ENCODE assay signal across 13 cellular contexts in the genomic region with DNA sequence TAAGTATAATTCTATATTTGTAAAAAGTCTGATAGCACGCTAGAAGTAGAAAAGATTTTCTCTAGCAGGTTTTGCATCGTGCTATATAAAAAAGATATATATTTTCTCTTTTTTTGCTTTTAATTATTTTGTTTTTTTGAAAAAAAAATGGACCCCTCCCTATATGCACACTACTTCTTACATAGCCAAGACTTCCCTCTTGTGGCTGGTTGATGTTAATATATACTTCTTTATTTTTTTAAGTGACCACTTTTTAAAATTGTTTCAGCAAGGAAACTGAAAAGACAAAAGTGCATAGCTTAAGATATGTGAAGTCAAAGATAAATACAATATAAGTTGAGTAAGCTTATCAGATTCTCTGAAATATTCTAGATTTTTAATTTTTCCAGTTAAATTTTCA.
DNase-seq lines count a peak whose midpoint lies in the region; ATAC-seq, FAIRE-seq and TF ChIP-seq lines count a peak whose summit lies in the region.
"Had no signal": no experiment of that assay in that cellular context is flagged by ENCODE, and none has a peak within 500 bp of the region (broad histone marks: within the 10 kb centered on the region; RNA-seq: fewer than 3 reads in every experiment).

No MANE protein-coding gene starts in this region.

- no peaks in the 10 kb centered on the region for H3F3A ChIP-seq in SK-N-SH (replicated peaks; ENCODE audit: insufficient read depth)

- no peaks in the 10 kb centered on the region for H3K36me3 Mint-ChIP-seq in activated naive CD4-positive, alpha-beta T cell treated with anti-CD3 and anti-CD28 coated beads, Interleukin-2, amount 50 U/mL, for 72 hours

- H3K9ac ChIP-seq in IMR-90 (ENCODE audit: low read depth, low read length) (no peak overlapping the region), SK-N-SH (no peak overlapping the region)

- H3K9me3 ChIP-seq in IMR-90 (ENCODE audit: control insufficient read depth, insufficient read depth, low read length) (no peaks in the 10 kb centered on the region), SK-N-SH (no peaks in the 10 kb centered on the region)
- H3K9me3 ChIP-seq: HAP-1, SJCRH30, uterus had no signal

- intact Hi-C loops in IMR-90 (cut with micrococcal nuclease): loop anchor here (10.0 kb wide), 1 partner anchor 1336 kb away; no protein-coding TSS in a partner anchor

- DNase-seq in GM10248 (ENCODE audit: extremely low spot score): no peak
- DNase-seq in IMR-90: peak; percentile 2
- peak; percentile 25 for DNase-seq in SK-N-SH
- DNase-seq in activated naive CD4-positive, alpha-beta T cell treated with Interleukin-2 at 50 U/mL for 16 hours: no peak
- DNase-seq in activated naive CD4-positive, alpha-beta T cell treated with anti-CD3 and anti-CD28 coated beads, Interleukin-2, amount 50 U/mL, for 72 hours (ENCODE audit: low spot score in 2 of 2): no peak
- DNase-seq: activated T-cell treated with anti-CD3 and anti-CD28 coated beads, Interleukin-2, amount 50 U/mL, for 4 hours; stimulated activated CD4-positive, alpha-beta T cell treated with anti-CD3 and anti-CD28 coated beads, Interleukin-4, amount 100 ng/mL, for 24 hours; uterus had no signal

- TF ChIP-seq RAD21 in IMR-90 (IDR thresholded peaks at IDR 0.05; ENCODE audit: low read length): no peak
- TF ChIP-seq RAD21 in SK-N-SH (IDR thresholded peaks at IDR 0.05; ENCODE audit: low read length): peak; percentile 64

- no peak overlapping the region for H4K5ac ChIP-seq in IMR-90 (ENCODE audit: low read depth, low read length)

- CTCF ChIA-PET in GM10248 (lab: Yijun Ruan, JAX): interaction anchor here (1.2 to 1.9 kb wide), 2 partner anchors 9 to 1336 kb away, joined by 3 to 10 read pairs; no protein-coding TSS in a partner anchor
- CTCF ChIA-PET in IMR-90 (lab: Yijun Ruan, JAX): no interaction called here
- CTCF ChIA-PET in SK-N-SH (lab: Yijun Ruan, JAX): interaction anchor here (0.7 to 1.6 kb wide), 7 partner anchors 10 to 1337 kb away, joined by 3 to 6 read pairs (median 3); no protein-coding TSS in a partner anchor

- ATAC-seq in IMR-90 (ENCODE audit: low read depth) (no peak), GM19467 (IDR thresholded peaks at IDR 0.05; ENCODE audit: unreplicated experiment) (no peak), HG02970 (IDR thresholded peaks at IDR 0.05; ENCODE audit: low FRiP score, unreplicated experiment) (no peak)
- ATAC-seq in activated naive CD4-positive, alpha-beta T cell treated with anti-CD3 and anti-CD28 coated beads, Interleukin-2, amount 50 U/mL, for 72 hours: no peak
- ATAC-seq: activated T-cell treated with anti-CD3 and anti-CD28 coated beads, Interleukin-2, amount 50 U/mL, for 4 hours had no signal

- no peak overlapping the region for H2BK5ac ChIP-seq in IMR-90 (ENCODE audit: low read depth, low read length, poor library complexity, severe bottlenecking)

- H2AK9ac ChIP-seq in IMR-90 (replicated peaks; ENCODE audit: low read depth, low read length, poor library complexity): no peak overlapping the region

- no peak for TF ChIP-seq EP300 in SK-N-SH (IDR thresholded peaks at IDR 0.05; ENCODE audit: borderline replicate concordance in 1 of 2, low read depth in 1 of 2, low read length in 1 of 2)

- no peak overlapping the region for H3K18ac ChIP-seq in IMR-90 (ENCODE audit: low read depth, low read length)

- no peak overlapping the region for H3K56ac ChIP-seq in IMR-90 (ENCODE audit: extremely low read depth, insufficient read depth, low read length)

- no peak overlapping the region for H4K91ac ChIP-seq in IMR-90 (ENCODE audit: insufficient read depth, low read depth, low read length)

- H3K27ac ChIP-seq in IMR-90 (ENCODE audit: insufficient read depth, low read length) (no peak overlapping the region), SK-N-SH (ENCODE audit: low read depth in 2 of 2, low read length in 1 of 2) (no peak overlapping the region)
- H3K27ac ChIP-seq: SJCRH30, uterus had no signal

- no peak overlapping the region for H4K8ac ChIP-seq in IMR-90 (ENCODE audit: low read depth in 2 of 2, low read length in 2 of 2)

- H3K4me1 ChIP-seq in IMR-90 (ENCODE audit: control insufficient read depth, insufficient read depth, low read length) (no peaks in the 10 kb centered on the region), SK-N-SH (ENCODE audit: control insufficient read depth in 1 of 2, insufficient read depth in 2 of 2, low read depth in 1 of 2, low read length in 1 of 2) (no peaks in the 10 kb centered on the region; a peak in 1 of 4 replicates)
- H3K4me1 ChIP-seq: HAP-1, SJCRH30, uterus had no signal

- FAIRE-seq in islet of Langerhans (lab: Jason Lieb, UNC): peak; percentile 33

- H3K23ac ChIP-seq in IMR-90 (ENCODE audit: low read depth, low read length): no peak overlapping the region

- TF ChIP-seq CTCF in GM10248 (IDR thresholded peaks at IDR 0.05; ENCODE audit: control extremely low read depth, extremely low read depth, low read depth, missing control alignments) (peak; percentile 18), IMR-90 (conservative IDR thresholded peaks at IDR 0.05; ENCODE audit: low read depth, low read length) (peak; percentile 20; the same call in 1 of the 2 replicates), SK-N-SH (IDR thresholded peaks at IDR 0.05) (peak; percentile 45)

- no peak overlapping the region for H3K4me2 ChIP-seq in IMR-90 (ENCODE audit: low read depth, low read length)
- H3K4me2 ChIP-seq in SK-N-SH: no peak overlapping the region

- no peaks in the 10 kb centered on the region for H3K9me2 ChIP-seq in SK-N-SH

- H3K79me1 ChIP-seq in IMR-90 (ENCODE audit: low read depth in 1 of 2, low read length in 2 of 2): no peaks in the 10 kb centered on the region

- no peaks in the 10 kb centered on the region for H3K36me3 ChIP-seq in IMR-90 (ENCODE audit: control insufficient read depth, insufficient read depth, low read length)
- H3K36me3 ChIP-seq in SK-N-SH (replicated peaks in 1 of 2; ENCODE audit: control insufficient read depth in 1 of 2, insufficient read depth in 2 of 2, low read length in 1 of 2): no peaks in the 10 kb centered on the region
- H3K36me3 ChIP-seq: HAP-1, SJCRH30, uterus had no signal

- no peak overlapping the region for H2AFZ ChIP-seq in IMR-90 (replicated peaks; ENCODE audit: low read length, poor library complexity)
- no peak overlapping the region for H2AFZ ChIP-seq in SK-N-SH (ENCODE audit: low read depth)

- H3K27me3 ChIP-seq in IMR-90 (ENCODE audit: control insufficient read depth, insufficient read depth, low read length) (no peaks in the 10 kb centered on the region), SK-N-SH (ENCODE audit: insufficient read depth) (no peaks in the 10 kb centered on the region)
- H3K27me3 ChIP-seq: SJCRH30, uterus had no signal

- no peak overlapping the region for H2BK15ac ChIP-seq in IMR-90 (ENCODE audit: low read depth, low read length)

- no peaks in the 10 kb centered on the region for H4K20me1 ChIP-seq in IMR-90 (ENCODE audit: insufficient read depth, low read length)
- H4K20me1 ChIP-seq in SK-N-SH (ENCODE audit: insufficient read depth): no peaks in the 10 kb centered on the region

- H3K9me3 Mint-ChIP-seq in activated naive CD4-positive, alpha-beta T cell treated with anti-CD3 and anti-CD28 coated beads, Interleukin-2, amount 50 U/mL, for 72 hours: peaks cover 0 to 5% of the 10 kb centered on the region in 2 donors

- no peak overlapping the region for H2BK120ac ChIP-seq in IMR-90 (ENCODE audit: low read depth, low read length)

- no TSS peak for BruUV-seq in IMR-90 (replicated peaks; lab: Mats Ljungman, UMichigan)

- no peak overlapping the region for H2AK5ac ChIP-seq in IMR-90 (ENCODE audit: low read depth, low read length)

- in situ Hi-C loops in IMR-90 (cut with MboI; ENCODE audit: low sequenced_read_pairs): no loop called here

- H3K4me3 ChIP-seq in IMR-90 (ENCODE audit: insufficient read depth, low read depth, low read length): no peak overlapping the region
- H3K4me3 ChIP-seq in SK-N-SH (ENCODE audit: low read depth in 2 of 2, low read length in 1 of 2): no peak overlapping the region
- H3K4me3 ChIP-seq: HAP-1, SJCRH30, uterus had no signal

- TF ChIP-seq POLR2A in IMR-90 (IDR thresholded peaks at IDR 0.05; ENCODE audit: low read depth, low read length): no peak

- no peak overlapping the region for H3K4ac ChIP-seq in IMR-90 (ENCODE audit: low read depth, low read length)

- H2BK20ac ChIP-seq in IMR-90 (ENCODE audit: low read depth, low read length): no peak overlapping the region

- no CpG with 5 or more reads among the region's 2 CpGs for WGBS in IMR-90 (ENCODE audit: extremely low coverage in 2 of 2, insufficient read length in 1 of 2), 2 experiments
- 53% methylated on average over 2 of the region's 2 CpGs for WGBS in SK-N-SH (ENCODE audit: low lambda C conversion rate)

- dilution Hi-C loops in IMR-90 (cut with HindIII; ENCODE audit: low sequenced_read_pairs, unreplicated experiment): no loop called here

- H3K79me2 ChIP-seq in SK-N-SH (ENCODE audit: insufficient read depth): no peaks in the 10 kb centered on the region

- no peak overlapping the region for H3K14ac ChIP-seq in IMR-90 (replicated peaks; ENCODE audit: low read depth, low read length)

- POLR2A ChIA-PET in GM10248 (lab: Yijun Ruan, JAX): no interaction called here
- POLR2A ChIA-PET in IMR-90 (lab: Charles Lee; ENCODE audit: unreplicated experiment): no interaction called here
- POLR2A ChIA-PET in SK-N-SH (lab: Yijun Ruan, JAX): no interaction called here

- no peaks in the 10 kb centered on the region for H3K9me1 ChIP-seq in IMR-90 (ENCODE audit: insufficient read depth, low read length)

- no peak overlapping the region for H3K27ac Mint-ChIP-seq in activated naive CD4-positive, alpha-beta T cell treated with anti-CD3 and anti-CD28 coated beads, Interleukin-2, amount 50 U/mL, for 72 hours

TF ChIP-seq in IMR-90, 13 proteins besides CTCF, POLR2A, EP300 and RAD21 (continues in another document):
- TF ChIP-seq, protein P1, sequence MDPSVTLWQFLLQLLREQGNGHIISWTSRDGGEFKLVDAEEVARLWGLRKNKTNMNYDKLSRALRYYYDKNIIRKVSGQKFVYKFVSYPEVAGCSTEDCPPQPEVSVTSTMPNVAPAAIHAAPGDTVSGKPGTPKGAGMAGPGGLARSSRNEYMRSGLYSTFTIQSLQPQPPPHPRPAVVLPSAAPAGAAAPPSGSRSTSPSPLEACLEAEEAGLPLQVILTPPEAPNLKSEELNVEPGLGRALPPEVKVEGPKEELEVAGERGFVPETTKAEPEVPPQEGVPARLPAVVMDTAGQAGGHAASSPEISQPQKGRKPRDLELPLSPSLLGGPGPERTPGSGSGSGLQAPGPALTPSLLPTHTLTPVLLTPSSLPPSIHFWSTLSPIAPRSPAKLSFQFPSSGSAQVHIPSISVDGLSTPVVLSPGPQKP (IDR thresholded peaks at IDR 0.05; ENCODE audit: borderline replicate concordance, low read depth, low read length): no peak

TF ChIP-seq in SK-N-SH, 30 proteins besides CTCF, POLR2A, EP300 and RAD21 (continues in another document):
- no peak for TF ChIP-seq GABPA (IDR thresholded peaks at IDR 0.05; ENCODE audit: low read depth)

Comparison
In these comparisons a context has a peak if more than half of its experiments do, and no peak if none do; other contexts are left out.
1. DNase-seq: peak in IMR-90 (single experiment) and SK-N-SH (single experiment); none in GM10248 (single experiment), activated naive CD4-positive, alpha-beta T cell treated with Interleukin-2 at 50 U/mL for 16 hours (single experiment) and activated naive CD4-positive, alpha-beta T cell treated with anti-CD3 and anti-CD28 coated beads, Interleukin-2, amount 50 U/mL, for 72 hours (0 of 2).
2. Peak in every context shown above with its lines, with median percentiles within 50 percentile points of each other: CTCF ChIP-seq.